1 cellular context compared by ENCODE assay signal in the genomic region with DNA sequence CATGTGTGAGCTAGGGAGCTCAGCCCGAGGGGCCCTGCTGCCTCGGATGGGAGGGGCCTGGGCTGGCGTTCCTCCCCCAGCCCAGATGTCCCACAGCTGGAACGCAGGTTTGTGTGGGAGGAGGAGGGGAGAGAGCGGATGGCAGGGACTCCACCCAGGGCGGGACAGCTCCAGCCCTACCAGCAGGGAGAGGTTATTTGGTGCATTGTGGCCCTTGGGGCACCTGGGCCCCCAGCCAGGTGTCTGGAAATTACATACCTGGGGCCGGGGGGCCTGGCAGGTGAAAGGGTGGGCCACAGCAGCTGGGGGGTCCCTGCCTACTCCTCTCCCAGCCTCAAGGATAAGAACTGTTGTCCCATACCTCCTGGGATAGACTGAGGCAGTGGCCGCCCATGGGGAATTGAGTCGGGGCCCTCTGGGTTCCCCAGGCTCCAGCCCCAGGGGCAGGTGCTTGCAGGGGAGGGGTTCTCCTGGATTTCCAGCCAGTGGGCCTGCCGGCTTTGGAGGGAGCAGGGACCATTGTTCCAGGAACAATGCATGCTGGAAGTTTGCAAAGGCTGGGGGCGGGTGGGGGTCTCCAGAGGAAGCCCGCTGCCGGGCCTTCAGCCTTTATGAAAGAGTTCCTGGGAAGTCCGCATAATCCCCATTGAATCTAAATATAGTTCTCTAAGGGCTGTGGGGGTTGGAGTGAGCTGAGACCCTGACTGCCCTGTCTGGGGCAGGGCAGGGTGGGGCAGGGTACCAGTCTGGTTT.
TF ChIP-seq lines count a peak whose summit lies in the region.

No MANE protein-coding gene starts in this region.

TF ChIP-seq in HepG2, 621 proteins besides CTCF, POLR2A, EP300 and RAD21:
- TF ChIP-seq MTA3 (CRISPR knock-in tag; IDR thresholded peaks at IDR 0.05) (no peak), GABPB1 (CRISPR knock-in tag; IDR thresholded peaks at IDR 0.05) (no peak), ZNF235 (CRISPR knock-in tag; IDR thresholded peaks at IDR 0.05; ENCODE audit: borderline replicate concordance) (no peak), POGZ (CRISPR knock-in tag; IDR thresholded peaks at IDR 0.05) (no peak), ZNF644 (CRISPR knock-in tag; IDR thresholded peaks at IDR 0.05; ENCODE audit: low read depth) (no peak), ELF1 (CRISPR knock-in tag; IDR thresholded peaks at IDR 0.05) (no peak)
- TF ChIP-seq, protein P1, sequence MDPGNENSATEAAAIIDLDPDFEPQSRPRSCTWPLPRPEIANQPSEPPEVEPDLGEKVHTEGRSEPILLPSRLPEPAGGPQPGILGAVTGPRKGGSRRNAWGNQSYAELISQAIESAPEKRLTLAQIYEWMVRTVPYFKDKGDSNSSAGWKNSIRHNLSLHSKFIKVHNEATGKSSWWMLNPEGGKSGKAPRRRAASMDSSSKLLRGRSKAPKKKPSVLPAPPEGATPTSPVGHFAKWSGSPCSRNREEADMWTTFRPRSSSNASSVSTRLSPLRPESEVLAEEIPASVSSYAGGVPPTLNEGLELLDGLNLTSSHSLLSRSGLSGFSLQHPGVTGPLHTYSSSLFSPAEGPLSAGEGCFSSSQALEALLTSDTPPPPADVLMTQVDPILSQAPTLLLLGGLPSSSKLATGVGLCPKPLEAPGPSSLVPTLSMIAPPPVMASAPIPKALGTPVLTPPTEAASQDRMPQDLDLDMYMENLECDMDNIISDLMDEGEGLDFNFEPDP (CRISPR knock-in tag; conservative IDR thresholded peaks at IDR 0.05), result no peak
